In the genomic region with DNA sequence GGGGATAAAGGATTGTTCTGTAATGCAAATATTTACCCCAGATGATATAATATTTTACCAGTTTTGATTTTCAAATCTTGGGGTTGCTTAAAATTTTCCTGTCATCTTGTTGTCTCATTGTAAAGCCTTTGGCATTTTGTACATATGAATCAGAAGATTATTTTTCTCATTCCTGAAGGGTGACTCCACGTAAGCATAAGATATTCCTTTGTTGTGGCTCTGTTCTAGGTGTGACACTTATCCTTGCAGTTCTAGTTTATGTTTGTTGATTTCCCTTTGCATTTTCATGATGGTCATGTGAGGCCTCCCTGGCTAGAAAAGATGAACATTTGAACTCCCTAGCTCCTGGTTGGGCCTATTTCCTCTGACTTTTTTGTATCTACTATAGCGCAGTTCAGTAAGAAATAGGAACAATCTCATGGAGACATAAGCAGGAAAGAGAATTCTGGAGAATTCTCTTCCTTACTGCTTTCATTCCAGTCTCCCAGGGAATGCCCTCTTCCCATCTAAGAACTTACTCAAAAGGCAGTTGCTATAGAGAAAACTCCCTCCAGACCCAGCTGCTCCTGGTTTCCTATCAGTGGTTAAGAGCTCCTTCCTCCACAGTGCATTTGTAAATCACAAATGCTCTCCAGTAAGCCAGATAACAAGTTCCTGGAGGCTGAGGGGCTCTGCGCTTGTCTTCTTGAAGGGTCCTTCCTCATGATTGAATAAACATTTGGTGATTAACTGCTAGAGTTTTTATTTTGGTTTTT, we compare ENCODE assay signal across 20 cellular contexts.
DNase-seq lines count a peak whose midpoint lies in the region; ATAC-seq, FAIRE-seq and TF ChIP-seq lines count a peak whose summit lies in the region.
"Had no signal": no experiment of that assay in that cellular context is flagged by ENCODE, and none has a peak within 500 bp of the region (broad histone marks: within the 10 kb centered on the region; RNA-seq: fewer than 3 reads in every experiment).

No MANE protein-coding gene starts in this region.

- in situ Hi-C loops in gastrocnemius medialis (cut with MboI; ENCODE audit: low sequenced_read_pairs in 4 of 4) = no loop called here

- FAIRE-seq in keratinocyte (lab: Jason Lieb, UNC) = peak; percentile 79
- FAIRE-seq: A204.1, colon had no signal

- H3K9ac ChIP-seq in keratinocyte (ENCODE audit: control insufficient read depth, extremely low read depth, insufficient read depth, low read length) = no peak overlapping the region

- no peaks in the 10 kb centered on the region for H3K9me1 ChIP-seq in keratinocyte (ENCODE audit: control insufficient read depth, extremely low read depth, insufficient read depth, low read length)

- H4K20me1 ChIP-seq in keratinocyte (ENCODE audit: control insufficient read depth, extremely low read depth, insufficient read depth, low read length) = no peaks in the 10 kb centered on the region

- H3K79me2 ChIP-seq in keratinocyte (ENCODE audit: control insufficient read depth, insufficient read depth, low read length) = no peaks in the 10 kb centered on the region

- H3K9me3 ChIP-seq in cardiac muscle cell (ENCODE audit: low read depth) (no peaks in the 10 kb centered on the region), keratinocyte (ENCODE audit: control insufficient read depth, low read depth, low read length) (no peaks in the 10 kb centered on the region), gastrocnemius medialis (no peaks in the 10 kb centered on the region)
- H3K9me3 ChIP-seq: gastroesophageal sphincter, prostate gland, tibial artery had no signal

- no peak for TF ChIP-seq POLR2A in gastrocnemius medialis (IDR thresholded peaks at IDR 0.05)

- intact Hi-C loops in left cardiac atrium (cut with DNase I) = no loop called here
- intact Hi-C loops in gastrocnemius medialis (cut with DNase I; ENCODE audit: low total_unique reads) = no loop called here
- intact Hi-C loops in posterior cingulate gyrus (cut with DNase I) = no loop called here

- no peaks in the 10 kb centered on the region for H3K27me3 ChIP-seq in cardiac muscle cell
- no peaks in the 10 kb centered on the region for H3K27me3 ChIP-seq in keratinocyte (ENCODE audit: control insufficient read depth, extremely low read depth, insufficient read depth, low read length)
- H3K27me3 ChIP-seq in gastrocnemius medialis = no peaks in the 10 kb centered on the region
- H3K27me3 ChIP-seq: gastroesophageal sphincter, tibial artery had no signal

- TF ChIP-seq CTCF in cardiac muscle cell (IDR thresholded peaks at IDR 0.05; ENCODE audit: low read depth, low read length) = no peak
- TF ChIP-seq CTCF in keratinocyte (optimal IDR thresholded peaks at IDR 0.05 in 1 of 3, IDR thresholded peaks at IDR 0.05 in 1 of 3, conservative IDR thresholded peaks at IDR 0.05 in 1 of 3; ENCODE audit: extremely low read depth in 1 of 3, insufficient read depth in 2 of 3, low read length in 3 of 3) = no peak
- no peak for TF ChIP-seq CTCF in gastrocnemius medialis (IDR thresholded peaks at IDR 0.05 in 4 of 5, conservative IDR thresholded peaks at IDR 0.05 in 1 of 5)

- no peak overlapping the region for H3K4me2 ChIP-seq in keratinocyte (ENCODE audit: control insufficient read depth, extremely low read depth, insufficient read depth, low read depth, low read length)

- no peaks in the 10 kb centered on the region for H3K36me3 ChIP-seq in cardiac muscle cell
- no peaks in the 10 kb centered on the region for H3K36me3 ChIP-seq in keratinocyte (ENCODE audit: control insufficient read depth in 2 of 2, extremely low read depth in 1 of 2, insufficient read depth in 2 of 2, low read length in 2 of 2)
- H3K36me3 ChIP-seq in gastrocnemius medialis = no peaks in the 10 kb centered on the region
- H3K36me3 ChIP-seq: gastroesophageal sphincter, prostate gland, tibial artery had no signal

- DNase-seq in cardiac muscle cell (ENCODE audit: low read depth in 1 of 2, low spot score in 1 of 2) (peak; percentile 14 to 37), left cardiac atrium (no peak), amniotic epithelial cell (ENCODE audit: low read depth) (peak; percentile 78), keratinocyte (ENCODE audit: low read depth, low spot score) (no peak), gastrocnemius medialis (no peak), posterior cingulate gyrus (no peak), NCI-H510A (lab: John Stamatoyannopoulos, UW) (no peak)
- DNase-seq: activated CD4-positive, CD25-positive, alpha-beta regulatory T cell treated with anti-CD3 and anti-CD28 coated beads, Interleukin-2, amount 50 U/mL, for 72 hours; amygdala; naive thymus-derived CD8-positive, alpha-beta T cell; NCI-H2227 treated with DMSO at 0.1 percent for 48 hours; stimulated activated CD4-positive, alpha-beta T cell treated with anti-CD3 and anti-CD28 coated beads, Interleukin-12 subunit alpha, Interleukin-12 subunit beta, amount 100 ng/mL, for 4 hours; tibial artery had no signal

- H3K4me1 ChIP-seq in cardiac muscle cell (ENCODE audit: low read depth) = peaks cover 9% of the 10 kb centered on the region
- no peaks in the 10 kb centered on the region for H3K4me1 ChIP-seq in keratinocyte (ENCODE audit: control insufficient read depth, extremely low read depth, insufficient read depth, low read length)
- H3K4me1 ChIP-seq in gastrocnemius medialis = no peaks in the 10 kb centered on the region
- H3K4me1 ChIP-seq: prostate gland, tibial artery had no signal

- H3K4me3 ChIP-seq in cardiac muscle cell (no peak overlapping the region), keratinocyte (ENCODE audit: control insufficient read depth in 2 of 3, extremely low read depth in 1 of 3, insufficient read depth in 2 of 3, low read depth in 1 of 3, low read length in 3 of 3) (no peak overlapping the region), gastrocnemius medialis (no peak overlapping the region)
- H3K4me3 ChIP-seq: gastroesophageal sphincter, prostate gland, tibial artery had no signal

- H2AFZ ChIP-seq in keratinocyte (ENCODE audit: control insufficient read depth, low read length) = no peak overlapping the region

- dilution Hi-C loops in keratinocyte (cut with MboI; ENCODE audit: extremely low pct_ligation_motif_present, low sequenced_read_pairs) = no loop called here

- no peak for ATAC-seq in left cardiac atrium
- no peak for ATAC-seq in gastrocnemius medialis
- no peak for ATAC-seq in GM21390 (IDR thresholded peaks at IDR 0.05; ENCODE audit: unreplicated experiment)
- ATAC-seq: gastroesophageal sphincter; HCT116; naive thymus-derived CD8-positive, alpha-beta T cell; stimulated activated effector memory CD8-positive, alpha-beta T cell treated with anti-CD3 and anti-CD28 coated beads, Interleukin-12 subunit alpha, Interleukin-12 subunit beta, amount 100 ng/mL, for 72 hours had no signal

- H3K27ac ChIP-seq in cardiac muscle cell (no peak overlapping the region), keratinocyte (ENCODE audit: control insufficient read depth, insufficient read depth, low read length) (no peak overlapping the region), gastrocnemius medialis (no peak overlapping the region)
- H3K27ac ChIP-seq: gastroesophageal sphincter, prostate gland, tibial artery had no signal

Comparison
In these comparisons a context has a peak if more than half of its experiments do, and no peak if none do; other contexts are left out.
1. DNase-seq: peak in cardiac muscle cell (2 of 2) and amniotic epithelial cell (single experiment); none in left cardiac atrium (single experiment), keratinocyte (single experiment), gastrocnemius medialis (0 of 2), posterior cingulate gyrus (0 of 10) and NCI-H510A (single experiment).